22 cellular contexts compared by ENCODE assay signal in genomic region chr1:114554577-114554976, GRCh38. TPM values are rescaled to one million over a fixed set of nuclear protein-coding genes. Genes with fewer than 3 reads are reported as not detected.
DNase-seq lines count a peak whose midpoint lies in the region; ATAC-seq, FAIRE-seq and TF ChIP-seq lines count a peak whose summit lies in the region.
"Had no signal": no experiment of that assay in that cellular context is flagged by ENCODE, and none has a peak within 500 bp of the region (broad histone marks: within the 10 kb centered on the region; RNA-seq: fewer than 3 reads in every experiment).

No MANE protein-coding gene starts in this region.

- TF ChIP-seq POLR2A in K562 (conservative IDR thresholded peaks at IDR 0.05): no peak

- in situ Hi-C loops in K562 (cut with MboI): no loop called here

- WGBS in K562 (ENCODE audit: insufficient coverage, low coverage, missing lambda C conversion rate): 14% methylated on average over 2 of the region's 2 CpGs

- H3K36me3 ChIP-seq in K562 (ENCODE audit: control insufficient read depth, insufficient read depth, low read length) (no peaks in the 10 kb centered on the region; the same call in 2 of the 3 replicates), right atrium auricular region (no peaks in the 10 kb centered on the region)

- H3K4me2 ChIP-seq in K562 (ENCODE audit: insufficient read depth, low read length): no peak overlapping the region

- no peak overlapping the region for H3K4me3 ChIP-seq in K562
- no peak overlapping the region for H3K4me3 ChIP-seq in right atrium auricular region
- H3K4me3 ChIP-seq: SK-N-MC had no signal

- no peak for TF ChIP-seq EP300 in K562 (IDR thresholded peaks at IDR 0.05; ENCODE audit: low read length)

- no peaks in the 10 kb centered on the region for H3K79me2 ChIP-seq in K562 (ENCODE audit: control insufficient read depth, insufficient read depth, low read length)

- ATAC-seq in K562: no peak

- no peaks in the 10 kb centered on the region for H3K9me3 ChIP-seq in K562 (replicated peaks; ENCODE audit: control insufficient read depth, insufficient read depth, low read depth, low read length)
- no peaks in the 10 kb centered on the region for H3K9me3 ChIP-seq in right atrium auricular region

- H3K9ac ChIP-seq in K562 (ENCODE audit: insufficient read depth in 1 of 2, low read depth in 2 of 2, low read length in 2 of 2): no peak overlapping the region

- intact Hi-C loops in K562 (cut with micrococcal nuclease): no loop called here
- intact Hi-C loops in head of caudate nucleus (cut with DNase I): no loop called here

- CTCF ChIA-PET in K562 (lab: Yijun Ruan, JAX; ENCODE audit: low intra/inter-chr PET ratio): no interaction called here

- H2AFZ ChIP-seq in K562 (ENCODE audit: low read depth, low read length): no peak overlapping the region

- DNase-seq in D721Med (ENCODE audit: insufficient read length, low spot score) (peak; percentile 43), NCI-H524 treated with DMSO at 0.1 percent for 48 hours (lab: John Stamatoyannopoulos, UW) (peak; percentile 70), K562 (ENCODE audit: extremely low read depth in 1 of 4, low spot score in 3 of 4) (peak in 2 of 4 experiments; percentile 17 to 35), myocyte (ENCODE audit: low read depth) (peak; percentile 9), head of caudate nucleus (no peak), right atrium auricular region (ENCODE audit: low spot score) (no peak), NK-92 (lab: John Stamatoyannopoulos, UW; ENCODE audit: unreplicated experiment) (no peak)
- DNase-seq: Calu3; CD8-positive, alpha-beta memory T cell; DMS79; H7; HFFc6; NCI-H1092 treated with DMSO at 0.1 percent for 48 hours; NCI-H1436 treated with DMSO at 0.1 percent for 48 hours; NCI-H1930; NCI-H2227 treated with DMSO at 0.1 percent for 48 hours; NCI-H510A; SHP77; SW 1271 had no signal

- no peaks in the 10 kb centered on the region for H4K20me1 ChIP-seq in K562 (replicated peaks; ENCODE audit: control insufficient read depth, insufficient read depth, low read length)

- TF ChIP-seq RAD21 in K562 (CRISPR knock-in tag; conservative IDR thresholded peaks at IDR 0.05 in 1 of 2, IDR thresholded peaks at IDR 0.05 in 1 of 2): no peak

- FAIRE-seq in D721Med (lab: Jason Lieb, UNC) (peak; percentile 86), K562 (lab: Jason Lieb, UNC) (no peak)
- FAIRE-seq: A204.1 had no signal

- H3K4me1 ChIP-seq in K562 (replicated peaks in 1 of 2; ENCODE audit: control insufficient read depth in 2 of 2, insufficient read depth in 2 of 2, low read length in 2 of 2) (no peaks in the 10 kb centered on the region; a peak in 1 of 5 replicates), right atrium auricular region (no peaks in the 10 kb centered on the region)

- no peak for TF ChIP-seq CTCF in D721Med (IDR thresholded peaks at IDR 0.05; ENCODE audit: insufficient read depth, missing control alignments)
- TF ChIP-seq CTCF in K562 (IDR thresholded peaks at IDR 0.05 in 2 of 3, conservative IDR thresholded peaks at IDR 0.05 in 1 of 3; ENCODE audit: insufficient read depth in 2 of 3, low read depth in 1 of 3, low read length in 3 of 3): no peak
- TF ChIP-seq CTCF in right atrium auricular region (IDR thresholded peaks at IDR 0.05): no peak

- H3K27me3 ChIP-seq in K562 (ENCODE audit: control insufficient read depth in 2 of 2, insufficient read depth in 2 of 2, low read length in 2 of 2): no peaks in the 10 kb centered on the region
- H3K27me3 ChIP-seq in right atrium auricular region: no peaks in the 10 kb centered on the region

- BruUV-seq in K562 (replicated peaks; lab: Mats Ljungman, UMichigan): no TSS peak

- H3K27ac ChIP-seq in K562 (ENCODE audit: extremely low read depth, low read depth, low read length) (no peak overlapping the region), right atrium auricular region (no peak overlapping the region)
- H3K27ac ChIP-seq: C4-2B, SK-N-MC had no signal

- no peaks in the 10 kb centered on the region for H3K9me1 ChIP-seq in K562 (ENCODE audit: control insufficient read depth, insufficient read depth, low read length)

- POLR2A ChIA-PET in K562 (lab: Yijun Ruan, JAX): interaction anchor here (0.6 to 2.2 kb wide), 3 partner anchors 13 to 44 kb away, joined by 3 to 6 read pairs (median 5); partner anchors contain the start of gene TRIM33

TF ChIP-seq in K562, 482 proteins besides CTCF, POLR2A, EP300 and RAD21 (continues in another document):
- TF ChIP-seq ZNF444 (CRISPR knock-in tag; IDR thresholded peaks at IDR 0.05) (no peak), ZNF583 (CRISPR knock-in tag; IDR thresholded peaks at IDR 0.05) (no peak), SUPT5H (IDR thresholded peaks at IDR 0.05) (no peak), TAF1 (IDR thresholded peaks at IDR 0.05; ENCODE audit: control insufficient read depth, extremely low read depth, insufficient read depth, low read length, severe bottlenecking) (no peak), BDP1 (IDR thresholded peaks at IDR 0.05; ENCODE audit: insufficient read depth, insufficient read length) (no peak), MITF (IDR thresholded peaks at IDR 0.05) (no peak), HDAC1 (IDR thresholded peaks at IDR 0.05) (no peak), DPF2 (IDR thresholded peaks at IDR 0.05) (0 out of 2 replicates have a peak, but pooled peaks have one; percentile 25), KLF1 (tag; IDR thresholded peaks at IDR 0.05) (no peak), HOMEZ (CRISPR knock-in tag; IDR thresholded peaks at IDR 0.05) (no peak)

RNA-seq across cellular contexts. Expression of gene BCAS2, which starts 26.8 kb away (rescaled TPM):
- total RNA-seq in K562 (2011; cell fraction: chromatin; rRNA removed; ENCODE audit: low replicate concordance): 4.0 and 12.6 TPM in 2 replicates
- total RNA-seq in K562 (2011; cell fraction: nucleolus; rRNA removed): 4.9 and 5.5 TPM in 2 replicates
- 5.8 and 7.0 TPM in 2 replicates for total RNA-seq in K562 (2011; cell fraction: nucleoplasm; rRNA removed)
- total RNA-seq in K562 (2014; rRNA removed) (49.6 and 62.1 TPM in 2 replicates), K562 (2014; rRNA removed; fragmentation: Illumina TruSeq; extraction: Trizol) (92.1 and 107 TPM in 2 replicates), K562 (2015; rRNA removed; fragmentation: Illumina TruSeq; extraction: Trizol) (77.1 and 81.1 TPM in 2 replicates), K562 (2021) (56.9 and 59.3 TPM in 2 replicates), myocyte (31.1 and 35.1 TPM in 2 replicates), right atrium auricular region (10 to 100 TPM; 28.9 to 30.9 TPM)
- polyA plus RNA-seq in K562 (2011; rRNA removed) (47.4 and 71.4 TPM in 2 replicates), K562 (2014; fragmentation: Illumina TruSeq; extraction: Trizol) (79.1 and 84.4 TPM in 2 replicates), K562 (2014; fragmentation: Nextera tagmentation; extraction: Ambion mirVana) (100 to 1,000 TPM; 160 to 183 TPM), K562 (2014; rRNA removed) (64.3 and 75.7 TPM in 2 replicates)
- polyA plus RNA-seq in K562 (2011; cell fraction: cytosol; rRNA removed): 15.3 and 20.2 TPM in 2 replicates
- polyA plus RNA-seq in K562 (2011; cell fraction: nucleus; rRNA removed): 6.1 and 9.4 TPM in 2 replicates
- polyA plus RNA-seq in K562 (2012): 59.7 and 74.2 TPM in 2 replicates
- polyA minus RNA-seq in K562 (2011; rRNA and poly(A)+ RNA removed): 42.3 and 43.2 TPM in 2 replicates
- 11.4 and 21.0 TPM in 2 replicates for polyA minus RNA-seq in K562 (2011; cell fraction: cytosol; rRNA and poly(A)+ RNA removed)
- 3.6 and 10.1 TPM in 2 replicates for polyA minus RNA-seq in K562 (2011; cell fraction: nucleus; rRNA and poly(A)+ RNA removed)
- polyA plus RNA-seq in myocyte (2012): 25.6 TPM

RNA-seq across cellular contexts. Expression of gene TRIM33, which starts 43.6 kb away (rescaled TPM):
- total RNA-seq in K562 (2011; cell fraction: chromatin; rRNA removed; ENCODE audit: low replicate concordance): 57.1 and 190 TPM in 2 replicates
- total RNA-seq in K562 (2011; cell fraction: nucleolus; rRNA removed): 19.0 and 31.5 TPM in 2 replicates
- total RNA-seq in K562 (2011; cell fraction: nucleoplasm; rRNA removed): 65.5 and 113 TPM in 2 replicates
- total RNA-seq in K562 (2014; rRNA removed) (25.7 and 38.8 TPM in 2 replicates), K562 (2014; rRNA removed; fragmentation: Illumina TruSeq; extraction: Trizol) (44.5 and 47.8 TPM in 2 replicates), K562 (2015; rRNA removed; fragmentation: Illumina TruSeq; extraction: Trizol) (55.2 and 58.4 TPM in 2 replicates), K562 (2021) (40.8 and 42.1 TPM in 2 replicates), myocyte (19.1 and 29.4 TPM in 2 replicates), right atrium auricular region (10 to 100 TPM; 15.7 to 17.9 TPM)
- polyA plus RNA-seq in K562 (2011; rRNA removed) (41.3 and 48.5 TPM in 2 replicates), K562 (2014; fragmentation: Illumina TruSeq; extraction: Trizol) (37.0 and 40.2 TPM in 2 replicates), K562 (2014; fragmentation: Nextera tagmentation; extraction: Ambion mirVana) (10 to 100 TPM in 1 of 2 experiments, 1 to 10 TPM in 1; 9.3 to 12.6 TPM), K562 (2014; rRNA removed) (19.2 and 20.3 TPM in 2 replicates)
- polyA plus RNA-seq in K562 (2011; cell fraction: cytosol; rRNA removed): 19.0 and 20.8 TPM in 2 replicates
- 63.7 and 71.6 TPM in 2 replicates for polyA plus RNA-seq in K562 (2011; cell fraction: nucleus; rRNA removed)
- 21.4 and 22.2 TPM in 2 replicates for polyA plus RNA-seq in K562 (2012)
- 83.2 and 90.5 TPM in 2 replicates for polyA minus RNA-seq in K562 (2011; rRNA and poly(A)+ RNA removed)
- 44.4 and 48.8 TPM in 2 replicates for polyA minus RNA-seq in K562 (2011; cell fraction: cytosol; rRNA and poly(A)+ RNA removed)
- 31.0 and 64.2 TPM in 2 replicates for polyA minus RNA-seq in K562 (2011; cell fraction: nucleus; rRNA and poly(A)+ RNA removed)
- 7.6 TPM for polyA plus RNA-seq in myocyte (2012)

Comparison
In these comparisons a context has a peak if more than half of its experiments do, and no peak if none do; other contexts are left out.
1. DNase-seq: peak in D721Med (single experiment), NCI-H524 treated with DMSO at 0.1 percent for 48 hours (single experiment) and myocyte (single experiment); none in head of caudate nucleus (0 of 42), right atrium auricular region (single experiment) and NK-92 (single experiment).